1 cellular context compared by ENCODE assay signal in the genomic region with DNA sequence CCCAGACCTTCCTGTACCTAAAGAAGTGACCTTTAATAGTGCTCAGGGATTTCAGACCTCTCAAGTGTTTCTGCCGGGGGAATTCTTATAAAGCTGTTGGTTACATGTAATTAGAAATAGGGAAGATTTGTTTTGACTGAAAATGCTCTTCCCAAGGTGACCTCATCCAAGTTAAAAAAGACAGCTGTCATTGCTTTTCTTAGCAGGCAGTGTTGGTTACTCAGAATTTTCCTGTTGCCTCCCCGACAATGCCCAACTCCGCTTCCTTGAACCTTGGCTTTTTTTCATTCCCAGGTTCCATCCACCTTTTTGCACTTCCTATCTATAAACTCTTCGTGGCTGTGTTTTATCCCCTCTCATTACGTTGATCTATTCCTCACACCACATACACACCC.
TF ChIP-seq lines count a peak whose summit lies in the region.

No MANE protein-coding gene starts in this region.

TF ChIP-seq in GM23338, 12 proteins besides CTCF, POLR2A, EP300 and RAD21 (continued from another document):
- TF ChIP-seq, protein P1, sequence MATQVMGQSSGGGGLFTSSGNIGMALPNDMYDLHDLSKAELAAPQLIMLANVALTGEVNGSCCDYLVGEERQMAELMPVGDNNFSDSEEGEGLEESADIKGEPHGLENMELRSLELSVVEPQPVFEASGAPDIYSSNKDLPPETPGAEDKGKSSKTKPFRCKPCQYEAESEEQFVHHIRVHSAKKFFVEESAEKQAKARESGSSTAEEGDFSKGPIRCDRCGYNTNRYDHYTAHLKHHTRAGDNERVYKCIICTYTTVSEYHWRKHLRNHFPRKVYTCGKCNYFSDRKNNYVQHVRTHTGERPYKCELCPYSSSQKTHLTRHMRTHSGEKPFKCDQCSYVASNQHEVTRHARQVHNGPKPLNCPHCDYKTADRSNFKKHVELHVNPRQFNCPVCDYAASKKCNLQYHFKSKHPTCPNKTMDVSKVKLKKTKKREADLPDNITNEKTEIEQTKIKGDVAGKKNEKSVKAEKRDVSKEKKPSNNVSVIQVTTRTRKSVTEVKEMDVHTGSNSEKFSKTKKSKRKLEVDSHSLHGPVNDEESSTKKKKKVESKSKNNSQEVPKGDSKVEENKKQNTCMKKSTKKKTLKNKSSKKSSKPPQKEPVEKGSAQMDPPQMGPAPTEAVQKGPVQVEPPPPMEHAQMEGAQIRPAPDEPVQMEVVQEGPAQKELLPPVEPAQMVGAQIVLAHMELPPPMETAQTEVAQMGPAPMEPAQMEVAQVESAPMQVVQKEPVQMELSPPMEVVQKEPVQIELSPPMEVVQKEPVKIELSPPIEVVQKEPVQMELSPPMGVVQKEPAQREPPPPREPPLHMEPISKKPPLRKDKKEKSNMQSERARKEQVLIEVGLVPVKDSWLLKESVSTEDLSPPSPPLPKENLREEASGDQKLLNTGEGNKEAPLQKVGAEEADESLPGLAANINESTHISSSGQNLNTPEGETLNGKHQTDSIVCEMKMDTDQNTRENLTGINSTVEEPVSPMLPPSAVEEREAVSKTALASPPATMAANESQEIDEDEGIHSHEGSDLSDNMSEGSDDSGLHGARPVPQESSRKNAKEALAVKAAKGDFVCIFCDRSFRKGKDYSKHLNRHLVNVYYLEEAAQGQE (IDR thresholded peaks at IDR 0.05; ENCODE audit: unreplicated experiment), result no peak
- TF ChIP-seq ZNF331 (CRISPR knock-in tag; IDR thresholded peaks at IDR 0.05; ENCODE audit: low read depth), result no peak
TF ChIP-seq in GM23338: peak in this region for 0.
